In genomic region chr5:143372187-143372829, GRCh38 we compare ENCODE assay signal across 22 cellular contexts. TPM values are rescaled to one million over a fixed set of nuclear protein-coding genes. Genes with fewer than 3 reads are reported as not detected.
DNase-seq lines count a peak whose midpoint lies in the region; ATAC-seq and FAIRE-seq lines count a peak whose summit lies in the region.
"Had no signal": no experiment of that assay in that cellular context is flagged by ENCODE, and none has a peak within 500 bp of the region (broad histone marks: within the 10 kb centered on the region; RNA-seq: fewer than 3 reads in every experiment).

No MANE protein-coding gene starts in this region.

- no peak for FAIRE-seq in HTR-8/SVneo (lab: Jason Lieb, UNC)
- FAIRE-seq: endothelial cell of umbilical vein, G401.6 had no signal

- DNase-seq in Right ventricle myocardium superior (no peak), left cardiac atrium (no peak), NCI-H226 (peak; percentile 54), cerebellar cortex (ENCODE audit: low spot score) (peak; percentile 18), kidney tubule cell (ENCODE audit: low spot score) (peak; percentile 30), HTR-8/SVneo (ENCODE audit: insufficient read length, low spot score) (no peak), hepatic stellate cell (ENCODE audit: low spot score) (no peak)
- DNase-seq: activated CD4-positive, alpha-beta T cell treated with anti-CD3 and anti-CD28 coated beads for 1 hour; activated CD8-positive, alpha-beta memory T cell treated with anti-CD3 and anti-CD28 coated beads for 24 hours; activated T-cell treated with anti-CD3 and anti-CD28 coated beads, Interleukin-2, amount 50 U/mL, for 24 hours; gastrocnemius medialis; H9; islet precursor cell; NCI-H1092; NCI-H187 treated with DMSO at 0.1 percent for 48 hours; SHP77; spleen; stimulated activated CD4-positive, alpha-beta T cell treated with anti-CD3 and anti-CD28 coated beads, Interleukin-4, amount 100 ng/mL, for 24 hours; stimulated activated naive CD4-positive, alpha-beta T cell treated with Interleukin-2 at 50 U/mL for 16 hours had no signal

- peak; percentile 54 for ATAC-seq in Right ventricle myocardium superior (ENCODE audit: poor library complexity)
- ATAC-seq in left cardiac atrium: no peak
- no peak for ATAC-seq in HG02840 (IDR thresholded peaks at IDR 0.05; ENCODE audit: low FRiP score, unreplicated experiment)
- ATAC-seq: gastrocnemius medialis had no signal

- intact Hi-C loops in Right ventricle myocardium superior (cut with DNase I): no loop called here
- intact Hi-C loops in left cardiac atrium (cut with DNase I): no loop called here

RNA-seq across cellular contexts. Expression of gene NR3C1, which starts 31.2 kb away (rescaled TPM):
- total RNA-seq in Right ventricle myocardium superior: 48.9 TPM
- 10 to 100 TPM; 39.0 to 51.7 TPM for total RNA-seq in left cardiac atrium

Comparison
In these comparisons a context has a peak if more than half of its experiments do, and no peak if none do; other contexts are left out.
1. DNase-seq: peak in NCI-H226 (single experiment), cerebellar cortex (single experiment) and kidney tubule cell (single experiment); none in Right ventricle myocardium superior (single experiment), left cardiac atrium (single experiment), HTR-8/SVneo (single experiment) and hepatic stellate cell (single experiment).